14 cellular contexts compared by ENCODE assay signal in genomic region chr11:60777572-60777971, GRCh38. TPM values are rescaled to one million over a fixed set of nuclear protein-coding genes. Genes with fewer than 3 reads are reported as not detected.
DNase-seq lines count a peak whose midpoint lies in the region; ATAC-seq, FAIRE-seq and TF ChIP-seq lines count a peak whose summit lies in the region.
"Had no signal": no experiment of that assay in that cellular context is flagged by ENCODE, and none has a peak within 500 bp of the region (broad histone marks: within the 10 kb centered on the region; RNA-seq: fewer than 3 reads in every experiment).

No MANE protein-coding gene starts in this region.

- TF ChIP-seq RAD21 in GM12878 (IDR thresholded peaks at IDR 0.05; ENCODE audit: insufficient read depth, low read depth, low read length) = no peak

- no peak overlapping the region for H3K27ac ChIP-seq in GM12878 (ENCODE audit: control insufficient read depth, insufficient read depth)

- no peaks in the 10 kb centered on the region for H4K20me1 ChIP-seq in GM12878 (ENCODE audit: control insufficient read depth, insufficient read depth)

- POLR2A ChIA-PET in GM12878 (lab: Charles Lee) = interaction anchor here (1.4 to 2.1 kb wide), 3 partner anchors 12 to 126 kb away, joined by 3 to 7 read pairs (median 4); no protein-coding TSS in a partner anchor

- no peak overlapping the region for H3K4me3 ChIP-seq in GM12878

- no peaks in the 10 kb centered on the region for H3K9me3 ChIP-seq in GM12878 (replicated peaks; ENCODE audit: control insufficient read depth, insufficient read depth, low read length)

- H2AFZ ChIP-seq in GM12878 (ENCODE audit: control insufficient read depth, low read depth, low read length) = no peak overlapping the region

- CTCF ChIA-PET in GM12878 (lab: Yijun Ruan, JAX) = interaction anchor here (0.5 to 9.3 kb wide), 12 partner anchors 13 to 411 kb away, joined by 3 to 184 read pairs (median 19); partner anchors contain the start of gene PRPF19

- TF ChIP-seq EP300 in GM12878 (IDR thresholded peaks at IDR 0.05; ENCODE audit: borderline replicate concordance in 1 of 2, control insufficient read depth in 1 of 2, low read depth in 2 of 2, low read length in 2 of 2) = no peak

- H3K36me3 ChIP-seq in GM12878 (ENCODE audit: control insufficient read depth in 2 of 2, insufficient read depth in 2 of 2, low read length in 1 of 2) = no peaks in the 10 kb centered on the region

- ATAC-seq in GM12878 = no peak
- ATAC-seq in GM21367 (IDR thresholded peaks at IDR 0.05; ENCODE audit: unreplicated experiment) = no peak
- ATAC-seq in GM19328 (IDR thresholded peaks at IDR 0.05; ENCODE audit: unreplicated experiment) = no peak
- ATAC-seq: HCT116; stimulated activated naive CD8-positive, alpha-beta T cell treated with anti-CD3 and anti-CD28 coated beads, Interleukin-15, Interleukin-2, amounts not matched to agents 100 U/mL and 50 U/mL, for 24 hours had no signal

- H3K9ac ChIP-seq in GM12878 (ENCODE audit: control insufficient read depth, insufficient read depth, low read length) = no peak overlapping the region

- no peak for TF ChIP-seq POLR2A in GM12878 (IDR thresholded peaks at IDR 0.05; ENCODE audit: low read depth, low read length)

- H3K4me1 ChIP-seq in GM12878 (ENCODE audit: control insufficient read depth, insufficient read depth, low read length) = peaks cover 7% of the 10 kb centered on the region

- 72% methylated on average over 2 of the region's 2 CpGs for WGBS in GM12878 (ENCODE audit: insufficient coverage, insufficient replicate concordance, low lambda C conversion rate, missing lambda C conversion rate)

- no TSS peak for BruUV-seq in GM12878 (replicated peaks; lab: Mats Ljungman, UMichigan)

- RAD21 ChIA-PET in GM12878 (lab: Charles Lee; ENCODE audit: unreplicated experiment) = interaction anchor here (1.5 to 8.4 kb wide), 4 partner anchors 14 to 110 kb away, joined by 3 to 119 read pairs (median 25); no protein-coding TSS in a partner anchor

- intact Hi-C loops in GM12878 (cut with micrococcal nuclease; ENCODE audit: unreplicated experiment) = no loop called here

- SMC1A ChIA-PET in GM12878 (lab: Charles Lee; ENCODE audit: uncharacterized antibody, unreplicated experiment) = interaction anchor here (0.7 to 12.5 kb wide), 9 partner anchors 13 to 124 kb away, joined by 3 to 143 read pairs (median 4); no protein-coding TSS in a partner anchor

- H3K4me2 ChIP-seq in GM12878 (ENCODE audit: control insufficient read depth, insufficient read depth) = no peak overlapping the region

- in situ Hi-C loops in GM12878 (cut with MboI) = no loop called here

- H3K27me3 ChIP-seq in GM12878 (replicated peaks in 1 of 2; ENCODE audit: control insufficient read depth in 2 of 2, insufficient read depth in 2 of 2, low read length in 1 of 2) = no peaks in the 10 kb centered on the region

- H3K79me2 ChIP-seq in GM12878 (ENCODE audit: control insufficient read depth, insufficient read depth, low read length) = no peaks in the 10 kb centered on the region

- TF ChIP-seq CTCF in GM12878 (IDR thresholded peaks at IDR 0.05 in 2 of 3, conservative IDR thresholded peaks at IDR 0.05 in 1 of 3; ENCODE audit: control insufficient read depth in 2 of 3, extremely low read depth in 1 of 3, insufficient read depth in 1 of 3, low read depth in 3 of 3, low read length in 3 of 3) = no peak

- DNase-seq in HS-5 (ENCODE audit: low read depth) (peak; percentile 56), GM12878 (ENCODE audit: low read depth, low spot score) (no peak), hepatic stellate cell (ENCODE audit: low spot score) (peak; percentile 90), urothelium cell line (ENCODE audit: low spot score) (peak; percentile 70), NCI-H524 (lab: John Stamatoyannopoulos, UW) (no peak)
- DNase-seq: cortex of kidney; GF-D8; naive B cell; NCI-H1105 treated with DMSO at 0.1 percent for 48 hours; stimulated activated naive CD8-positive, alpha-beta T cell treated with anti-CD3 and anti-CD28 coated beads, Interleukin-15, Interleukin-2, amounts not matched to agents 100 U/mL and 50 U/mL, for 24 hours had no signal

- peak; percentile 13 for FAIRE-seq in GM12878 (lab: Jason Lieb, UNC)
- peak; percentile 56 for FAIRE-seq in urothelium cell line (lab: Jason Lieb, UNC)
- FAIRE-seq: TTC549 had no signal

TF ChIP-seq in GM12878, 131 proteins besides CTCF, POLR2A, EP300 and RAD21:
- TF ChIP-seq RELA (IDR thresholded peaks at IDR 0.05; ENCODE audit: borderline replicate concordance, partially characterized antibody) (no peak), RBBP5 (conservative IDR thresholded peaks at IDR 0.05) (no peak), SREBF1 (IDR thresholded peaks at IDR 0.05; ENCODE audit: low read length) (no peak)

RNA-seq across cellular contexts. Expression of gene MS4A10, which starts 7.6 kb away (rescaled TPM):
- not detected in 2 replicates for total RNA-seq in GM12878 (2013; cell fraction: nucleolus; rRNA removed)
- total RNA-seq in GM12878 (2014; rRNA removed) (not detected in 2 replicates), GM12878 (2014; rRNA removed; fragmentation: Illumina TruSeq; extraction: Trizol) (not detected in 2 replicates), GM12878 (2021) (not detected in 2 replicates)
- polyA plus RNA-seq in GM12878 (2011; ENCODE audit: low read depth) = not detected
- polyA plus RNA-seq in GM12878 (2011; rRNA removed) (not detected in 2 replicates), GM12878 (2014; fragmentation: Illumina TruSeq; extraction: Trizol) (not detected in 2 replicates), GM12878 (2014; fragmentation: Nextera tagmentation; extraction: Ambion mirVana) (not detected), GM12878 (2014; rRNA removed) (not detected in 2 replicates), GM12878 (2016; fragmentation: Nextera tagmentation; extraction: Ambion mirVana) (not detected)
- not detected in 2 replicates for polyA plus RNA-seq in GM12878 (2011; cell fraction: cytosol; rRNA removed)
- polyA plus RNA-seq in GM12878 (2011; cell fraction: nucleus; rRNA removed) = not detected in 2 replicates
- not detected in 2 replicates for polyA plus RNA-seq in GM12878 (2012)
- polyA minus RNA-seq in GM12878 (2011; rRNA and poly(A)+ RNA removed) = not detected in 2 replicates
- not detected in 2 replicates for polyA minus RNA-seq in GM12878 (2011; cell fraction: cytosol; rRNA and poly(A)+ RNA removed)
- polyA minus RNA-seq in GM12878 (2011; cell fraction: nucleus; rRNA and poly(A)+ RNA removed) = not detected in 2 replicates

RNA-seq across cellular contexts. Expression of gene MS4A15, which starts 20.9 kb away (rescaled TPM):
- total RNA-seq in GM12878 (2013; cell fraction: nucleolus; rRNA removed) = not detected in 2 replicates
- total RNA-seq in GM12878 (2014; rRNA removed) = 0.27 and 0.62 TPM in 2 replicates
- total RNA-seq in GM12878 (2014; rRNA removed; fragmentation: Illumina TruSeq; extraction: Trizol) = 0.18 and 0.45 TPM in 2 replicates
- 0.46 and 0.56 TPM in 2 replicates for total RNA-seq in GM12878 (2021)
- 0.34 TPM for polyA plus RNA-seq in GM12878 (2011; ENCODE audit: low read depth)
- 0.22 and 0.35 TPM in 2 replicates for polyA plus RNA-seq in GM12878 (2011; rRNA removed)
- 0.47 and 0.70 TPM in 2 replicates for polyA plus RNA-seq in GM12878 (2011; cell fraction: cytosol; rRNA removed)
- polyA plus RNA-seq in GM12878 (2011; cell fraction: nucleus; rRNA removed) = 0.76 and 1.5 TPM in 2 replicates
- 0.23 and 0.34 TPM in 2 replicates for polyA plus RNA-seq in GM12878 (2012)
- 0.71 TPM in 1 of 2 replicates, not detected in the other for polyA plus RNA-seq in GM12878 (2014; fragmentation: Illumina TruSeq; extraction: Trizol)
- under 1 TPM; 0.05 to 0.08 TPM for polyA plus RNA-seq in GM12878 (2014; fragmentation: Nextera tagmentation; extraction: Ambion mirVana)
- 0.22 and 0.55 TPM in 2 replicates for polyA plus RNA-seq in GM12878 (2014; rRNA removed)
- polyA plus RNA-seq in GM12878 (2016; fragmentation: Nextera tagmentation; extraction: Ambion mirVana) = under 1 TPM; 0.62 to 0.84 TPM
- polyA minus RNA-seq in GM12878 (2011; rRNA and poly(A)+ RNA removed) = 0.36 TPM in 1 of 2 replicates, not detected in the other
- 0.83 and 1.3 TPM in 2 replicates for polyA minus RNA-seq in GM12878 (2011; cell fraction: cytosol; rRNA and poly(A)+ RNA removed)
- polyA minus RNA-seq in GM12878 (2011; cell fraction: nucleus; rRNA and poly(A)+ RNA removed) = 0.67 and 0.73 TPM in 2 replicates

RNA-seq across cellular contexts. Expression of gene MS4A18, which starts 53.1 kb away (rescaled TPM):
- not detected in 2 replicates for total RNA-seq in GM12878 (2013; cell fraction: nucleolus; rRNA removed)
- total RNA-seq in GM12878 (2014; rRNA removed) (not detected in 2 replicates), GM12878 (2014; rRNA removed; fragmentation: Illumina TruSeq; extraction: Trizol) (not detected in 2 replicates), GM12878 (2021) (not detected in 2 replicates)
- polyA plus RNA-seq in GM12878 (2011; ENCODE audit: low read depth) = not detected
- polyA plus RNA-seq in GM12878 (2011; rRNA removed) (not detected in 2 replicates), GM12878 (2014; fragmentation: Illumina TruSeq; extraction: Trizol) (not detected in 2 replicates), GM12878 (2014; fragmentation: Nextera tagmentation; extraction: Ambion mirVana) (not detected), GM12878 (2014; rRNA removed) (not detected in 2 replicates), GM12878 (2016; fragmentation: Nextera tagmentation; extraction: Ambion mirVana) (not detected)
- not detected in 2 replicates for polyA plus RNA-seq in GM12878 (2011; cell fraction: cytosol; rRNA removed)
- not detected in 2 replicates for polyA plus RNA-seq in GM12878 (2011; cell fraction: nucleus; rRNA removed)
- not detected in 2 replicates for polyA plus RNA-seq in GM12878 (2012)
- polyA minus RNA-seq in GM12878 (2011; rRNA and poly(A)+ RNA removed) = not detected in 2 replicates
- polyA minus RNA-seq in GM12878 (2011; cell fraction: cytosol; rRNA and poly(A)+ RNA removed) = not detected in 2 replicates
- polyA minus RNA-seq in GM12878 (2011; cell fraction: nucleus; rRNA and poly(A)+ RNA removed) = not detected in 2 replicates

Comparison
In these comparisons a context has a peak if more than half of its experiments do, and no peak if none do; other contexts are left out.
1. DNase-seq: peak in HS-5 (single experiment), hepatic stellate cell (single experiment) and urothelium cell line (single experiment); none in GM12878 (single experiment) and NCI-H524 (0 of 2).